In the genomic region with DNA sequence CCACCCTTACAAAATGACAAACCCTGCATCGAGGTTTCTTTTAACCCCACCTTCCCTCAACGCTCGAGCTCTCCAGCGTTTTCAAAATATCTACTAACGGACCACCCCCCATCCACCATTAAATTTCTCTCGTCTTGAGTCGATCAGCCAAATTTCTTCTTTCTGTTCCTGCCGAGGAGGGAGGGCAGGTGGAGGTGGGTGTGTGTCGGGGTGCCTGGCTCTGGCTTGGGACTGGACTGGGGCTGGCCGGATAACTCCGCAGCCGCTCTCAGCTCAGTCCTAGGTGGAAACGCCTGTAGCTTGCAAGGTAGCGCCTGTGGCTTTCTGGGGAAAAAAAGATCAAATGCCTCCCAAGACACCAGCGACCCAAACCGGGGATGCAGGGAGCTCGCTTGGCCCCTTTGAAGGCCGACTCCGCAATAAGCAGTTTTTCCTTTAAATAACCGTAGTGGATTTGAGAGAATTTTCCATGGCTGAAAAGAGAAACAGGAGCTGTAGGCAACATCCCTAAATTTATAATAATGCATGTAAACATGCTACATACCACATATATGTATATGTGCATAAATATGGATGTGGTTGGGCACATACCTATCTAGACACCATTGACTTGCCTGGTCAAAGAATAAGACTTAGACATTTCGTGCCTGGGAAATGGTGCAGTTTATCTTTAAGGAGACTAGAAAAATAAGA, we compare ENCODE assay signal across 8 cellular contexts. TPM values are rescaled to one million over a fixed set of nuclear protein-coding genes. Genes with fewer than 3 reads are reported as not detected.
A peak's percentile ranks its signal among the peaks of the same experiment; 100 is the strongest.
DNase-seq lines count a peak whose midpoint lies in the region; ATAC-seq, FAIRE-seq and TF ChIP-seq lines count a peak whose summit lies in the region.

No MANE protein-coding gene starts in this region.

- TF ChIP-seq POLR2A in GM12892 (IDR thresholded peaks at IDR 0.05; ENCODE audit: low read depth, low read length): no peak

- ATAC-seq in HG02763 (IDR thresholded peaks at IDR 0.05; ENCODE audit: unreplicated experiment): no peak

- H3K36me3 ChIP-seq in effector memory CD4-positive, alpha-beta T cell (ENCODE audit: control insufficient read depth, insufficient read depth, low read length): no peaks in the 10 kb centered on the region

- no peaks in the 10 kb centered on the region for H3K9me3 ChIP-seq in effector memory CD4-positive, alpha-beta T cell (ENCODE audit: control insufficient read depth, low read length)

- peak overlapping the region; percentile 43 for H3K4me3 ChIP-seq in effector memory CD4-positive, alpha-beta T cell (ENCODE audit: insufficient read depth, low read depth, low read length, poor library complexity, severe bottlenecking)

- peak; percentile 57 for DNase-seq in NCI-H510A treated with DMSO at 0.1 percent for 48 hours (lab: John Stamatoyannopoulos, UW)
- no peak for DNase-seq in NCI-H510A (lab: John Stamatoyannopoulos, UW)
- peak; percentile 78 for DNase-seq in NCI-H69 (lab: John Stamatoyannopoulos, UW)
- DNase-seq in effector memory CD4-positive, alpha-beta T cell: no peak
- DNase-seq in occipital lobe (lab: John Stamatoyannopoulos, UW): peak; percentile 24
- DNase-seq in SKM-1 treated with dmso at 0.1 percent for 144 hours (lab: John Stamatoyannopoulos, UW; ENCODE audit: unreplicated experiment): no peak
- no peak for DNase-seq in GM12892 (ENCODE audit: insufficient read length)

- peaks cover 31% of the 10 kb centered on the region for H3K4me1 ChIP-seq in effector memory CD4-positive, alpha-beta T cell (ENCODE audit: control insufficient read depth, insufficient read depth, low read length, poor library complexity, severe bottlenecking)

- FAIRE-seq in GM12892 (lab: Jason Lieb, UNC): no peak

- peaks cover 26% of the 10 kb centered on the region for H3K27me3 ChIP-seq in effector memory CD4-positive, alpha-beta T cell (replicated peaks; ENCODE audit: control insufficient read depth, insufficient read depth, low read length, poor library complexity, severe bottlenecking)

- no peak overlapping the region for H3K27ac ChIP-seq in effector memory CD4-positive, alpha-beta T cell (ENCODE audit: insufficient read depth, low read length, poor library complexity, severe bottlenecking)

RNA-seq across cellular contexts. Expression of gene TMEM178B, which starts 1.9 kb away (rescaled TPM):
- total RNA-seq in occipital lobe: 50.7 TPM
- polyA plus RNA-seq in GM12892 (2012; ENCODE audit: missing spikeins): 0.61 TPM

RNA-seq across cellular contexts. Expression of gene MRPS33, which starts 57.2 kb away (rescaled TPM):
- 12.6 TPM for total RNA-seq in occipital lobe
- polyA plus RNA-seq in GM12892 (2012; ENCODE audit: missing spikeins): 140 TPM

Comparison
In these comparisons a context has a peak if more than half of its experiments do, and no peak if none do; other contexts are left out.
1. DNase-seq: peak in NCI-H510A treated with DMSO at 0.1 percent for 48 hours (single experiment), NCI-H69 (single experiment) and occipital lobe (single experiment); none in NCI-H510A (single experiment), effector memory CD4-positive, alpha-beta T cell (0 of 3), SKM-1 treated with dmso at 0.1 percent for 144 hours (single experiment) and GM12892 (single experiment).